Comparison of ENCODE assay signal across 16 cellular contexts in the genomic region with DNA sequence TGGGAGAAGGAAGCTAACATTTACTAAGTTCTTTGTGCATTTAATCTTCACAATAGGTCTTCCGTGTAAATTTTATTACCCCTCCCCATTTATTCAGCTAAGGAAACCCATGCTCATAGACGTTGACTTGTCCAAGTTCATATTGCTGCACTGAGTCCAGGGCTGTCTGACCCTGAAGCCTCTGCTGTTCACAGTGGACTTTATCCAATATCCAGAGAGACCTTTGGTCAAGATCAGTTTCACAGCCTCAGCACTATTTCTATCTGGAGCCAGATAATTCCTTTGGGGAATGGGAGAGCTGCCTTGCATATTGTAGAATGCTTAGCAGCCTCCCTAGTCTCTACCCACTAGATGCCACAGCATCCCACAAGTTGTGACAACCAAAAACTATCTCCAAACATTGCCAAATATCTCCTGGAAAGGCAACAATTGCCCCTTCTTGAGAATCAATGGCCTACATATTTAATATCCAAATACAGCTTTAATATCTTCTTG. TPM values are rescaled to one million over a fixed set of nuclear protein-coding genes. Genes with fewer than 3 reads are reported as not detected.
DNase-seq lines count a peak whose midpoint lies in the region; ATAC-seq and TF ChIP-seq lines count a peak whose summit lies in the region.
"Had no signal": no experiment of that assay in that cellular context is flagged by ENCODE, and none has a peak within 500 bp of the region (broad histone marks: within the 10 kb centered on the region; RNA-seq: fewer than 3 reads in every experiment).

No MANE protein-coding gene starts in this region.

- TF ChIP-seq EP300 in stomach (IDR thresholded peaks at IDR 0.05): no peak

- H3K36me3 ChIP-seq in right lobe of liver: no peaks in the 10 kb centered on the region
- H3K36me3 ChIP-seq in neural progenitor cell: no peaks in the 10 kb centered on the region
- no peaks in the 10 kb centered on the region for H3K36me3 ChIP-seq in stomach
- H3K36me3 ChIP-seq: BLaER1 treated with 17β-estradiol and CSF1 and Interleukin-3, amounts not matched to agents 10 nM and 100 nM had no signal

- no peaks in the 10 kb centered on the region for H4K20me1 ChIP-seq in neural progenitor cell (ENCODE audit: low read depth)
- H4K20me1 ChIP-seq: BLaER1 treated with 17β-estradiol and CSF1 and Interleukin-3, amounts not matched to agents 10 nM and 100 nM had no signal

- H3K27ac Mint-ChIP-seq in neural progenitor cell: peak overlapping the region; percentile 97
- H3K27ac Mint-ChIP-seq: CD4-positive, alpha-beta T cell had no signal

- H3K4me2 ChIP-seq in neural progenitor cell: peak overlapping the region; percentile 71

- H3K79me2 ChIP-seq in neural progenitor cell (ENCODE audit: low read depth): no peaks in the 10 kb centered on the region

- no peak overlapping the region for H3K4me3 ChIP-seq in right lobe of liver
- no peak overlapping the region for H3K4me3 ChIP-seq in neural progenitor cell
- H3K4me3 ChIP-seq in stomach: no peak overlapping the region
- H3K4me3 ChIP-seq: BLaER1 treated with 17β-estradiol and CSF1 and Interleukin-3, amounts not matched to agents 10 nM and 100 nM; GM23248 had no signal

- H3K27me3 Mint-ChIP-seq in neural progenitor cell (ENCODE audit: insufficient read depth, low read depth): no peaks in the 10 kb centered on the region

- DNase-seq in right lobe of liver (no peak), neural progenitor cell (ENCODE audit: low spot score) (no peak), NCI-H2107 (lab: John Stamatoyannopoulos, UW) (no peak), stomach (no peak)
- DNase-seq: ACHN; Calu3; CD4-positive, alpha-beta T cell; DMS 273 treated with DMSO at 0.1 percent for 48 hours; GM23248 had no signal

- no peaks in the 10 kb centered on the region for H3K27me3 ChIP-seq in right lobe of liver
- H3K27me3 ChIP-seq in neural progenitor cell: peaks cover 7% of the 10 kb centered on the region
- H3K27me3 ChIP-seq in stomach: peaks cover 0 to 21% (median 20%) of the 10 kb centered on the region in 3 donors

- TF ChIP-seq POLR2A in right lobe of liver (IDR thresholded peaks at IDR 0.05): no peak
- TF ChIP-seq POLR2A in stomach (IDR thresholded peaks at IDR 0.05): no peak

- H3F3A ChIP-seq in neural progenitor cell (ENCODE audit: low read depth): peaks cover 60% of the 10 kb centered on the region

- H3K9me3 ChIP-seq in right lobe of liver: no peaks in the 10 kb centered on the region
- no peaks in the 10 kb centered on the region for H3K9me3 ChIP-seq in neural progenitor cell (ENCODE audit: low read depth)
- H3K9me3 ChIP-seq in stomach: no peaks in the 10 kb centered on the region
- H3K9me3 ChIP-seq: BLaER1 treated with 17β-estradiol and CSF1 and Interleukin-3, amounts not matched to agents 10 nM and 100 nM had no signal

- H3K36me3 Mint-ChIP-seq in neural progenitor cell: peaks cover 25% of the 10 kb centered on the region

- H2AFZ ChIP-seq in neural progenitor cell (replicated peaks): no peak overlapping the region
- H2AFZ ChIP-seq: GM23248 had no signal

- peak in 3 of 4 donors; percentile 36 to 79 (median 38) for ATAC-seq in right lobe of liver
- ATAC-seq in GM21381 (IDR thresholded peaks at IDR 0.05; ENCODE audit: unreplicated experiment): no peak
- ATAC-seq: HCT116 had no signal

- H3K9ac ChIP-seq in neural progenitor cell: no peak overlapping the region
- H3K9ac ChIP-seq: BLaER1 treated with 17β-estradiol and CSF1 and Interleukin-3, amounts not matched to agents 10 nM and 100 nM; GM23248 had no signal

- 53% methylated on average over 2 of the region's 2 CpGs for WGBS in right lobe of liver (ENCODE audit: insufficient coverage, low coverage, low lambda C conversion rate, missing lambda C conversion rate)
- 75 to 87% (median 85%) methylated on average over 2 of the region's 2 CpGs for WGBS in stomach, 5 donors

- H3K4me1 Mint-ChIP-seq in neural progenitor cell: peaks cover 96% of the 10 kb centered on the region

- H3K27ac ChIP-seq in cingulate gyrus (ENCODE audit: low read depth, low read length) (peak overlapping the region; percentile 73), right lobe of liver (no peak overlapping the region), neural progenitor cell (peak overlapping the region; percentile 82), temporal lobe (ENCODE audit: low read depth, low read length) (peak overlapping the region; percentile 89), stomach (no peak overlapping the region)
- H3K27ac ChIP-seq: BLaER1 treated with 17β-estradiol and CSF1 and Interleukin-3, amounts not matched to agents 10 nM and 100 nM; GM23248; HL-60 had no signal

- TF ChIP-seq CTCF in right lobe of liver (IDR thresholded peaks at IDR 0.05): no peak
- no peak for TF ChIP-seq CTCF in neural progenitor cell (IDR thresholded peaks at IDR 0.05)
- TF ChIP-seq CTCF in stomach (IDR thresholded peaks at IDR 0.05): no peak

- intact Hi-C loops in right lobe of liver (cut with DNase I): no loop called here
- intact Hi-C loops in stomach (cut with DNase I; ENCODE audit: low total_unique reads): no loop called here

- peaks cover 2% of the 10 kb centered on the region for H3K9me3 Mint-ChIP-seq in neural progenitor cell
- H3K9me3 Mint-ChIP-seq: CD4-positive, alpha-beta T cell had no signal

- H3K4me3 Mint-ChIP-seq in neural progenitor cell: no peak overlapping the region
- H3K4me3 Mint-ChIP-seq: CD4-positive, alpha-beta T cell had no signal

- H3K4me1 ChIP-seq in right lobe of liver (peaks cover 0 to 6% (median 0%) of the 10 kb centered on the region in 4 donors), neural progenitor cell (peaks cover 77% of the 10 kb centered on the region), stomach (peaks cover 4 to 17% (median 11%) of the 10 kb centered on the region in 4 donors)

RNA-seq across cellular contexts. Expression of gene ILDR2, which starts 26.4 kb away (rescaled TPM):
- total RNA-seq in right lobe of liver (1 to 10 TPM; 1.4 to 3.7 (median 2.2) TPM), neural progenitor cell (ENCODE audit: low replicate concordance) (34.3 and 42.1 TPM in 2 replicates), temporal lobe (20.9 TPM), stomach (under 1 TPM in 3 of 5 donors, not detected in 2; 0.14 to 0.92 (median 0.87) TPM)
- under 1 TPM; under 0.01 to 0.13 (median 0.06) TPM for polyA plus RNA-seq in stomach
- total RNA-seq: GM23248 had no signal
- polyA plus RNA-seq: GM23248 had no signal

RNA-seq across cellular contexts. Expression of gene MAEL, which starts 40.2 kb away (rescaled TPM):
- total RNA-seq in right lobe of liver (under 1 TPM in 1 of 6 experiments, not detected in 5; 0.15 TPM), neural progenitor cell (ENCODE audit: low replicate concordance) (1.2 TPM in 1 of 2 replicates, not detected in the other), temporal lobe (0.74 TPM), stomach (under 1 TPM in 2 of 5 donors, not detected in 3; 0.45 to 0.58 TPM)
- 1 to 10 TPM in 1 of 3 donors, under 1 TPM in 1, not detected in 1; 0.08 to 1.1 TPM for polyA plus RNA-seq in stomach
- total RNA-seq: A172; Calu3; CD4-positive, alpha-beta T cell; GM23248 had no signal
- polyA plus RNA-seq: GM23248 had no signal

Comparison
In these comparisons a context has a peak if more than half of its experiments do, and no peak if none do; other contexts are left out.
1. H3K27ac ChIP-seq: peak in cingulate gyrus (single experiment), neural progenitor cell (single experiment) and temporal lobe (single experiment); none in right lobe of liver (0 of 3) and stomach (0 of 5).